ENCODE assay signal across 1 cellular context in genomic region chr15:64893481-64894394, GRCh38.
A peak's percentile ranks its signal among the peaks of the same experiment; 100 is the strongest.
TF ChIP-seq lines count a peak whose summit lies in the region.

No MANE protein-coding gene starts in this region.

TF ChIP-seq in HepG2, 621 proteins besides CTCF, POLR2A, EP300 and RAD21 (continued from another document and continues in another):
- TF ChIP-seq SAP130 (CRISPR knock-in tag; IDR thresholded peaks at IDR 0.05; ENCODE audit: low read depth) (peak; percentile 30; the same call in 1 of the 2 replicates), ZFYVE20 (CRISPR knock-in tag; IDR thresholded peaks at IDR 0.05; ENCODE audit: borderline replicate concordance, low read depth) (no peak), ZNF354B (CRISPR knock-in tag; IDR thresholded peaks at IDR 0.05) (no peak), PHF20 (CRISPR knock-in tag; IDR thresholded peaks at IDR 0.05) (peak; percentile 31; the same call in 1 of the 2 replicates), NFRKB (IDR thresholded peaks at IDR 0.05) (no peak), NFYB (CRISPR knock-in tag; IDR thresholded peaks at IDR 0.05) (peak; percentile 90), IRF2 (CRISPR knock-in tag; IDR thresholded peaks at IDR 0.05) (no peak), HIVEP1 (CRISPR knock-in tag; IDR thresholded peaks at IDR 0.05) (no peak), CENPT (CRISPR knock-in tag; IDR thresholded peaks at IDR 0.05; ENCODE audit: low read depth) (no peak), ZNF407 (CRISPR knock-in tag; IDR thresholded peaks at IDR 0.05; ENCODE audit: not compliant biosample characterization) (no peak), ZNF75D (CRISPR knock-in tag; IDR thresholded peaks at IDR 0.05; ENCODE audit: borderline replicate concordance) (no peak), NONO (IDR thresholded peaks at IDR 0.05) (no peak), NONO (CRISPR knock-in tag; conservative IDR thresholded peaks at IDR 0.05) (no peak), ZNF296 (CRISPR knock-in tag; conservative IDR thresholded peaks at IDR 0.05) (no peak), ATAD3A (CRISPR knock-in tag; IDR thresholded peaks at IDR 0.05) (no peak), ZNF513 (CRISPR knock-in tag; conservative IDR thresholded peaks at IDR 0.05) (no peak), CENPBD1 (CRISPR knock-in tag; IDR thresholded peaks at IDR 0.05; ENCODE audit: borderline replicate concordance, low read depth) (no peak), ZNF317 (CRISPR knock-in tag; IDR thresholded peaks at IDR 0.05) (no peak), RXRA (CRISPR knock-in tag; IDR thresholded peaks at IDR 0.05) (no peak; the same call in 1 of the 2 replicates), CREB3 (CRISPR knock-in tag; IDR thresholded peaks at IDR 0.05) (no peak), DR1 (CRISPR knock-in tag; IDR thresholded peaks at IDR 0.05) (no peak), BCL3 (CRISPR knock-in tag; IDR thresholded peaks at IDR 0.05) (no peak), ZNF343 (CRISPR knock-in tag; IDR thresholded peaks at IDR 0.05) (no peak), E2F1 (CRISPR knock-in tag; IDR thresholded peaks at IDR 0.05) (no peak), ZFP37 (CRISPR knock-in tag; IDR thresholded peaks at IDR 0.05; ENCODE audit: borderline replicate concordance) (no peak), E2F2 (CRISPR knock-in tag; IDR thresholded peaks at IDR 0.05; ENCODE audit: borderline replicate concordance) (no peak), USF2 (IDR thresholded peaks at IDR 0.05; ENCODE audit: low read depth, low read length) (no peak), USF2 (CRISPR knock-in tag; IDR thresholded peaks at IDR 0.05; ENCODE audit: borderline replicate concordance) (no peak), GZF1 (CRISPR knock-in tag; IDR thresholded peaks at IDR 0.05) (no peak), TFDP1 (CRISPR knock-in tag; IDR thresholded peaks at IDR 0.05; ENCODE audit: borderline replicate concordance) (peak; percentile 62; the same call in 1 of the 2 replicates), AKAP8 (CRISPR knock-in tag; IDR thresholded peaks at IDR 0.05) (no peak), ZNF567 (CRISPR knock-in tag; IDR thresholded peaks at IDR 0.05; ENCODE audit: borderline replicate concordance) (no peak), ZNF710 (CRISPR knock-in tag; IDR thresholded peaks at IDR 0.05; ENCODE audit: borderline replicate concordance) (no peak), SNAI1 (CRISPR knock-in tag; IDR thresholded peaks at IDR 0.05; ENCODE audit: borderline replicate concordance) (no peak), SP140L (CRISPR knock-in tag; IDR thresholded peaks at IDR 0.05; ENCODE audit: borderline replicate concordance) (no peak), ZMYM2 (CRISPR knock-in tag; IDR thresholded peaks at IDR 0.05) (no peak), ZNF850 (CRISPR knock-in tag; conservative IDR thresholded peaks at IDR 0.05) (no peak), HMGA1 (CRISPR knock-in tag; conservative IDR thresholded peaks at IDR 0.05) (no peak), IKZF5 (CRISPR knock-in tag; IDR thresholded peaks at IDR 0.05) (no peak), ZSCAN20 (CRISPR knock-in tag; IDR thresholded peaks at IDR 0.05; ENCODE audit: borderline replicate concordance) (no peak)
